ENCODE assay signal across 19 cellular contexts in genomic region chr1:30450148-30450817, GRCh38.
"Had no signal": no experiment of that assay in that cellular context is flagged by ENCODE, and none has a peak within 500 bp of the region (broad histone marks: within the 10 kb centered on the region; RNA-seq: fewer than 3 reads in every experiment).

No MANE protein-coding gene starts in this region.

- H3K27me3 ChIP-seq: brain microvascular endothelial cell, heart right ventricle, ovary had no signal

- H3K9me3 ChIP-seq: ovary, thoracic aorta had no signal

- DNase-seq: activated CD4-positive, alpha-beta T cell treated with anti-CD3 and anti-CD28 coated beads for 1 hour; activated CD4-positive, alpha-beta T cell treated with anti-CD3 and anti-CD28 coated beads, Interleukin-2, amount 50 U/mL, for 48 hours; activated naive CD4-positive, alpha-beta T cell treated with anti-CD3 and anti-CD28 coated beads, Interleukin-2, amount 10 ng/mL, durations not matched to agents 7 days and 5 days; activated T-cell treated with anti-CD3 and anti-CD28 coated beads, Interleukin-2, amount 50 U/mL, for 1 hour; brain microvascular endothelial cell; effector CD4-positive, alpha-beta T cell; heart right ventricle; left cardiac atrium; mesenchymal stem cell; naive thymus-derived CD4-positive, alpha-beta T cell; ovary; stimulated activated naive B cell treated with anti-CD40 and anti-IgM and Interleukin-4, amounts not matched to agents 10 μg/mL and 1 μg/mL and 100 μg/mL, for 72 hours; T-helper 17 cell; WERI-Rb-1 had no signal

- H3K4me3 Mint-ChIP-seq: activated naive CD4-positive, alpha-beta T cell treated with anti-CD3 and anti-CD28 coated beads, Interleukin-2, amount 10 ng/mL, durations not matched to agents 7 days and 5 days; activated T-helper 17 cell treated with anti-CD3 and anti-CD28 coated beads, Interleukin-2, amount 50 U/mL, for 72 hours; naive thymus-derived CD4-positive, alpha-beta T cell; stimulated activated naive B cell treated with anti-CD40 and anti-IgM and Interleukin-4, amounts not matched to agents 10 μg/mL and 1 μg/mL and 100 μg/mL, for 72 hours; T-helper 17 cell had no signal

- H3K36me3 Mint-ChIP-seq: activated naive CD4-positive, alpha-beta T cell treated with anti-CD3 and anti-CD28 coated beads, Interleukin-2, amount 10 ng/mL, durations not matched to agents 7 days and 5 days; naive thymus-derived CD4-positive, alpha-beta T cell; stimulated activated naive B cell treated with anti-CD40 and anti-IgM and Interleukin-4, amounts not matched to agents 10 μg/mL and 1 μg/mL and 100 μg/mL, for 72 hours had no signal

- H3K4me1 ChIP-seq: heart right ventricle had no signal

- H3K9me3 Mint-ChIP-seq: activated naive CD4-positive, alpha-beta T cell treated with anti-CD3 and anti-CD28 coated beads, Interleukin-2, amount 10 ng/mL, durations not matched to agents 7 days and 5 days; activated T-helper 17 cell treated with anti-CD3 and anti-CD28 coated beads, Interleukin-2, amount 50 U/mL, for 72 hours had no signal

- H3K36me3 ChIP-seq: brain microvascular endothelial cell, heart right ventricle, ovary, thoracic aorta, WERI-Rb-1 had no signal

- H3K27ac Mint-ChIP-seq: activated naive CD4-positive, alpha-beta T cell treated with anti-CD3 and anti-CD28 coated beads, Interleukin-2, amount 10 ng/mL, durations not matched to agents 7 days and 5 days; activated T-helper 17 cell treated with anti-CD3 and anti-CD28 coated beads, Interleukin-2, amount 50 U/mL, for 72 hours; naive thymus-derived CD4-positive, alpha-beta T cell; stimulated activated naive B cell treated with anti-CD40 and anti-IgM and Interleukin-4, amounts not matched to agents 10 μg/mL and 1 μg/mL and 100 μg/mL, for 72 hours; T-helper 17 cell had no signal

- H3K27ac ChIP-seq: brain microvascular endothelial cell, coronary artery, heart right ventricle, ovary, thoracic aorta, WERI-Rb-1 had no signal

- H3K4me3 ChIP-seq: coronary artery, heart right ventricle, ovary, thoracic aorta had no signal

- H3K4me1 Mint-ChIP-seq: activated naive CD4-positive, alpha-beta T cell treated with anti-CD3 and anti-CD28 coated beads, Interleukin-2, amount 10 ng/mL, durations not matched to agents 7 days and 5 days; activated T-helper 17 cell treated with anti-CD3 and anti-CD28 coated beads, Interleukin-2, amount 50 U/mL, for 72 hours; naive thymus-derived CD4-positive, alpha-beta T cell; stimulated activated naive B cell treated with anti-CD40 and anti-IgM and Interleukin-4, amounts not matched to agents 10 μg/mL and 1 μg/mL and 100 μg/mL, for 72 hours had no signal

- ATAC-seq: activated T-helper 17 cell treated with anti-CD3 and anti-CD28 coated beads, Interleukin-2, amount 50 U/mL, for 72 hours; esophagus mucosa; heart right ventricle; left cardiac atrium; naive thymus-derived CD4-positive, alpha-beta T cell; sciatic nerve; stimulated activated naive B cell treated with anti-CD40 and anti-IgM and Interleukin-4, amounts not matched to agents 10 μg/mL and 1 μg/mL and 100 μg/mL, for 72 hours; T-helper 17 cell had no signal
